In genomic region chr4:51843309-51844156, GRCh38 we compare ENCODE assay signal across 8 cellular contexts. TPM values are rescaled to one million over a fixed set of nuclear protein-coding genes. Genes with fewer than 3 reads are reported as not detected.
DNase-seq lines count a peak whose midpoint lies in the region; ATAC-seq and TF ChIP-seq lines count a peak whose summit lies in the region.

No MANE protein-coding gene starts in this region.

- H3K4me3 ChIP-seq in GM12865 (ENCODE audit: low read depth, low read length) (peak overlapping the region; percentile 89), epithelial cell of esophagus (ENCODE audit: low read length) (peak overlapping the region; percentile 69), muscle layer of colon (ENCODE audit: low read depth in 1 of 2, low read length in 2 of 2) (peak overlapping the region; percentile 54 to 88)

- H3T11ph ChIP-seq in H9 (ENCODE audit: low read length): no peak overlapping the region

- H2BK20ac ChIP-seq in H9 (ENCODE audit: low read depth, low read length, poor library complexity, severe bottlenecking): no peak overlapping the region

- no peak overlapping the region for H3K23ac ChIP-seq in H9 (ENCODE audit: insufficient read length, low read depth, low read length)

- peak overlapping the region; percentile 90 for H3K4me2 ChIP-seq in H9 (ENCODE audit: insufficient read depth, insufficient read length, low read length)

- peaks cover 27% of the 10 kb centered on the region for H3K27me3 Mint-ChIP-seq in H9 (ENCODE audit: low read depth)
- H3K27me3 Mint-ChIP-seq in activated CD8-positive, alpha-beta memory T cell treated with anti-CD3 and anti-CD28 coated beads, Interleukin-2, amount 10 ng/mL, durations not matched to agents 7 days and 5 days: no peaks in the 10 kb centered on the region

- peaks cover 19 to 37% of the 10 kb centered on the region in 2 experiments for H3K4me1 Mint-ChIP-seq in H9
- H3K4me1 Mint-ChIP-seq in activated CD8-positive, alpha-beta memory T cell treated with anti-CD3 and anti-CD28 coated beads, Interleukin-2, amount 10 ng/mL, durations not matched to agents 7 days and 5 days: peaks cover 18% of the 10 kb centered on the region

- H2BK5ac ChIP-seq in H9 (ENCODE audit: insufficient read length, low read length): no peak overlapping the region

- H3K4ac ChIP-seq in H9 (ENCODE audit: low read depth, low read length): no peak overlapping the region

- H3K18ac ChIP-seq in H9 (ENCODE audit: insufficient read length, low read depth, low read length): peak overlapping the region; percentile 37

- H3K27me3 ChIP-seq in H9 (ENCODE audit: insufficient read depth, low read length): no peaks in the 10 kb centered on the region
- H3K27me3 ChIP-seq in muscle layer of colon (ENCODE audit: control insufficient read depth in 1 of 2, insufficient read depth in 2 of 2, low read length in 2 of 2): no peaks in the 10 kb centered on the region

- H3K36me3 ChIP-seq in muscle layer of colon (ENCODE audit: insufficient read depth, low read length): no peaks in the 10 kb centered on the region

- H2BK15ac ChIP-seq in H9 (ENCODE audit: low read depth, low read length): no peak overlapping the region

- H3K56ac ChIP-seq in H9 (ENCODE audit: insufficient read length, low read depth, low read length): no peak overlapping the region

- DNase-seq in GM12865 (ENCODE audit: low read depth) (peak; percentile 35), H9 (no peak), NCI-H1105 (lab: John Stamatoyannopoulos, UW) (peak; percentile 32), epithelial cell of esophagus (ENCODE audit: low read depth) (peak; percentile 68), NCI-H1694 (lab: John Stamatoyannopoulos, UW) (no peak)
- peak; percentile 73 for DNase-seq in activated CD8-positive, alpha-beta memory T cell treated with anti-CD3 and anti-CD28 coated beads, Interleukin-2, amount 10 ng/mL, durations not matched to agents 7 days and 5 days
- peak; percentile 20 to 28 for DNase-seq in stimulated activated CD8-positive, alpha-beta memory T cell treated with anti-CD3 and anti-CD28 coated beads, Interleukin-7, amount 100 ng/mL, for 48 hours (ENCODE audit: extremely low read depth in 1 of 2, low read depth in 1 of 2)

- no peak overlapping the region for H4K8ac ChIP-seq in H9 (replicated peaks; ENCODE audit: insufficient read length, low read depth, low read length)

- TF ChIP-seq CTCF in GM12865 (IDR thresholded peaks at IDR 0.05; ENCODE audit: insufficient read depth, low read depth, low read length, missing control alignments) (no peak), H9 (conservative IDR thresholded peaks at IDR 0.05) (no peak), epithelial cell of esophagus (IDR thresholded peaks at IDR 0.05; ENCODE audit: insufficient read depth, low read depth, low read length, missing control alignments) (no peak)

- no peak overlapping the region for H3K27ac ChIP-seq in H9 (ENCODE audit: insufficient read length, low read depth, low read length)
- peak overlapping the region; percentile 98 for H3K27ac ChIP-seq in muscle layer of colon (ENCODE audit: low read depth, low read length)

- H3K36me3 Mint-ChIP-seq in H9 (ENCODE audit: insufficient read depth in 1 of 3, low read depth in 3 of 3): no peaks in the 10 kb centered on the region
- H3K36me3 Mint-ChIP-seq in activated CD8-positive, alpha-beta memory T cell treated with anti-CD3 and anti-CD28 coated beads, Interleukin-2, amount 10 ng/mL, durations not matched to agents 7 days and 5 days: peaks cover 2% of the 10 kb centered on the region

- peaks cover 22% of the 10 kb centered on the region; the same call in 1 of the 2 replicates for H3K79me2 ChIP-seq in H9 (ENCODE audit: insufficient read depth, low read length)

- no peak overlapping the region for H4K5ac ChIP-seq in H9 (ENCODE audit: insufficient read length, low read depth, low read length)

- no peaks in the 10 kb centered on the region for H3K79me1 ChIP-seq in H9 (ENCODE audit: insufficient read depth, low read depth, low read length, poor library complexity, severe bottlenecking)

- H2BK120ac ChIP-seq in H9 (ENCODE audit: low read depth, low read length, poor library complexity, severe bottlenecking): no peak overlapping the region

- H3K27ac Mint-ChIP-seq in H9: peak overlapping the region; percentile 83 to 88 (median 84); a peak in 4 of 7 replicates
- peak overlapping the region; percentile 89 for H3K27ac Mint-ChIP-seq in activated CD8-positive, alpha-beta memory T cell treated with anti-CD3 and anti-CD28 coated beads, Interleukin-2, amount 10 ng/mL, durations not matched to agents 7 days and 5 days

- no peak overlapping the region for H3K14ac ChIP-seq in H9 (ENCODE audit: insufficient read depth, low read length)

- CTCF ChIA-PET in activated CD8-positive, alpha-beta memory T cell treated with anti-CD3 and anti-CD28 coated beads, Interleukin-2, amount 10 ng/mL, durations not matched to agents 7 days and 5 days (lab: Charles Lee): interaction anchor here (0.8 to 1.7 kb wide), 6 partner anchors 9 to 195 kb away, joined by 3 to 8 read pairs (median 3); partner anchors contain the start of gene SGCB

- ATAC-seq in activated CD8-positive, alpha-beta memory T cell treated with anti-CD3 and anti-CD28 coated beads, Interleukin-2, amount 10 ng/mL, durations not matched to agents 7 days and 5 days: peak; percentile 3

- H4K20me1 ChIP-seq in H9 (ENCODE audit: control insufficient read depth, insufficient read depth, insufficient read length): no peaks in the 10 kb centered on the region

- no peak overlapping the region for H4K91ac ChIP-seq in H9 (ENCODE audit: insufficient read length, low read depth, low read length)

- H3K4me3 Mint-ChIP-seq in H9: peak overlapping the region; percentile 89 to 97
- H3K4me3 Mint-ChIP-seq in activated CD8-positive, alpha-beta memory T cell treated with anti-CD3 and anti-CD28 coated beads, Interleukin-2, amount 10 ng/mL, durations not matched to agents 7 days and 5 days: peak overlapping the region; percentile 91

- H3K9me3 Mint-ChIP-seq in H9: peaks cover 0 to 1% of the 10 kb centered on the region in 2 experiments; a peak in 1 of 5 replicates
- H3K9me3 Mint-ChIP-seq in activated CD8-positive, alpha-beta memory T cell treated with anti-CD3 and anti-CD28 coated beads, Interleukin-2, amount 10 ng/mL, durations not matched to agents 7 days and 5 days (ENCODE audit: low read depth): no peaks in the 10 kb centered on the region

- no peaks in the 10 kb centered on the region for H3K9me3 ChIP-seq in H9 (ENCODE audit: control insufficient read depth, low read depth, low read length)
- H3K9me3 ChIP-seq in muscle layer of colon (ENCODE audit: low read length): no peaks in the 10 kb centered on the region

- no peak overlapping the region for H2AK5ac ChIP-seq in H9 (ENCODE audit: insufficient read length, low read length)

- no CpG with 5 or more reads among the region's 64 CpGs for WGBS in H9 (ENCODE audit: extremely low coverage, insufficient read length, low lambda C conversion rate)

- no peak overlapping the region for H2BK12ac ChIP-seq in H9 (ENCODE audit: insufficient read length, low read depth, low read length)

- H3K23me2 ChIP-seq in H9 (ENCODE audit: insufficient read length, low read depth, low read length, poor library complexity, severe bottlenecking): peaks cover 8% of the 10 kb centered on the region

- H3K4me1 ChIP-seq in H9 (ENCODE audit: insufficient read depth, low read length) (peaks cover 3% of the 10 kb centered on the region; the same call in 1 of the 2 replicates), muscle layer of colon (ENCODE audit: insufficient read depth, low read length) (peaks cover 13% of the 10 kb centered on the region)

- H3K9ac ChIP-seq in H9 (ENCODE audit: extremely low read depth, insufficient read length, low read length) (peak overlapping the region; percentile 55), muscle layer of colon (ENCODE audit: low read length) (peak overlapping the region; percentile 76)

- no peak overlapping the region for H2AFZ ChIP-seq in H9 (ENCODE audit: low read length)

RNA-seq across cellular contexts. Expression of gene DCUN1D4, which starts 0.6 kb away (rescaled TPM):
- total RNA-seq in H9 (2021): 44.5 and 46.7 TPM in 2 replicates
- 10 to 100 TPM; 28.4 to 30.0 TPM for total RNA-seq in activated CD8-positive, alpha-beta memory T cell treated with anti-CD3 and anti-CD28 coated beads, Interleukin-2, amount 10 ng/mL, durations not matched to agents 7 days and 5 days

Comparison
In these comparisons a context has a peak if more than half of its experiments do, and no peak if none do; other contexts are left out.
1. DNase-seq: peak in GM12865 (single experiment), NCI-H1105 (single experiment), activated CD8-positive, alpha-beta memory T cell treated with anti-CD3 and anti-CD28 coated beads, Interleukin-2, amount 10 ng/mL, durations not matched to agents 7 days and 5 days (single experiment), epithelial cell of esophagus (single experiment) and stimulated activated CD8-positive, alpha-beta memory T cell treated with anti-CD3 and anti-CD28 coated beads, Interleukin-7, amount 100 ng/mL, for 48 hours (2 of 2); none in H9 (single experiment) and NCI-H1694 (single experiment).
2. Peak in every context shown above with its lines, with median percentiles within 50 percentile points of each other: H3K4me3 ChIP-seq.